In the genomic region with DNA sequence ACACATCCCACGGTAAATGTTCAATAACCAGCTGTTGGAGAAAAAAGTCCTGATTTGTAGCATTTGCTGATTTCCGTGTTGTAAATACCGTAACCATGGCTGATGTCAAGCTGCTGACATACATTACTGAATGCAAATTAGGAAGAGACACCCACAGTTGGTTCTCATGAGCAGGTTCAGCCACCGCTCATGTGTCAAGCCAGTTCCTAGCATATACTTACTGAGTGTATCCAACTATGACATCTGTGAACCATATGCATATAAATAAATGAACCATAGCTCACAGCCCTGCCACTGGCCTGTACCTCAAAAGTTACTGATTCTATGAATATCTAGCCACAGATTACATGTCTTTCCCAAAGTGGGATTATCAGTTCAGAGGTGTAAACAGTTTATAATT, we compare ENCODE assay signal across 17 cellular contexts. TPM values are rescaled to one million over a fixed set of nuclear protein-coding genes. Genes with fewer than 3 reads are reported as not detected.
A peak's percentile ranks its signal among the peaks of the same experiment; 100 is the strongest.
DNase-seq lines count a peak whose midpoint lies in the region; ATAC-seq and TF ChIP-seq lines count a peak whose summit lies in the region.
"Had no signal": no experiment of that assay in that cellular context is flagged by ENCODE, and none has a peak within 500 bp of the region (broad histone marks: within the 10 kb centered on the region; RNA-seq: fewer than 3 reads in every experiment).

No MANE protein-coding gene starts in this region.

- no peaks in the 10 kb centered on the region for H3K9me3 Mint-ChIP-seq in chondrocyte (ENCODE audit: low read depth)
- H3K9me3 Mint-ChIP-seq: activated CD4-positive, alpha-beta memory T cell treated with anti-CD3 and anti-CD28 coated beads for 36 hours had no signal

- peaks cover 62% of the 10 kb centered on the region for H3K4me1 Mint-ChIP-seq in chondrocyte (ENCODE audit: low read depth)

- no peak for TF ChIP-seq CTCF in chondrocyte (IDR thresholded peaks at IDR 0.05)

- H3K4me3 Mint-ChIP-seq in chondrocyte (ENCODE audit: unreplicated experiment), result no peak overlapping the region
- H3K4me3 Mint-ChIP-seq: activated CD4-positive, alpha-beta memory T cell treated with anti-CD3 and anti-CD28 coated beads for 36 hours; activated naive CD8-positive, alpha-beta T cell had no signal

- ATAC-seq in GM18498 (IDR thresholded peaks at IDR 0.05; ENCODE audit: unreplicated experiment) (peak; percentile 63), GM19438 (IDR thresholded peaks at IDR 0.05; ENCODE audit: low read depth, unreplicated experiment) (peak; percentile 60), HG02973 (IDR thresholded peaks at IDR 0.05; ENCODE audit: unreplicated experiment) (peak; percentile 56)
- ATAC-seq: body of pancreas, gastroesophageal sphincter, sciatic nerve had no signal

- DNase-seq in NCI-H1694 treated with DMSO at 0.1 percent for 48 hours (lab: John Stamatoyannopoulos, UW), result peak; percentile 18
- DNase-seq in chondrocyte (ENCODE audit: low spot score), result no peak
- no peak for DNase-seq in T-helper 9 cell
- no peak for DNase-seq in NCI-H1105 treated with DMSO at 0.1 percent for 48 hours (lab: John Stamatoyannopoulos, UW)
- DNase-seq in NCI-H2107 treated with DMSO at 0.1 percent for 48 hours (lab: John Stamatoyannopoulos, UW; ENCODE audit: unreplicated experiment), result no peak
- DNase-seq: activated CD4-positive, alpha-beta memory T cell treated with anti-CD3 and anti-CD28 coated beads for 36 hours; activated T-cell treated with anti-CD3 and anti-CD28 coated beads, Interleukin-2, amount 50 U/mL, for 1 hour; body of pancreas; NK-92 treated with Interleukin-12 subunit alpha and Interleukin-12 subunit beta, amount 100 ng/mL, for 24 hours; stimulated activated CD4-positive, alpha-beta T cell treated with anti-CD3 and anti-CD28 coated beads, Interleukin-1b, Interleukin-23, amount 100 ng/mL, for 48 hours; stomach had no signal

- H3K27ac Mint-ChIP-seq in chondrocyte (ENCODE audit: unreplicated experiment), result no peak overlapping the region
- H3K27ac Mint-ChIP-seq: activated CD4-positive, alpha-beta memory T cell treated with anti-CD3 and anti-CD28 coated beads for 36 hours; activated naive CD8-positive, alpha-beta T cell had no signal

- H3K36me3 Mint-ChIP-seq in chondrocyte (ENCODE audit: low read depth), result peaks cover 7% of the 10 kb centered on the region
- H3K36me3 Mint-ChIP-seq: activated CD4-positive, alpha-beta memory T cell treated with anti-CD3 and anti-CD28 coated beads for 36 hours; activated naive CD8-positive, alpha-beta T cell had no signal

- no peaks in the 10 kb centered on the region for H3K27me3 Mint-ChIP-seq in chondrocyte (ENCODE audit: low read depth)
- H3K27me3 Mint-ChIP-seq: activated CD4-positive, alpha-beta memory T cell treated with anti-CD3 and anti-CD28 coated beads for 36 hours; activated naive CD8-positive, alpha-beta T cell had no signal

RNA-seq across cellular contexts. Expression of a gene that starts 29.5 kb away (rescaled TPM):
- total RNA-seq in chondrocyte, result 4.2 to 8.9 TPM (median 4.4 TPM) in 3 replicates
